26 cellular contexts compared by ENCODE assay signal in genomic region chr13:91277013-91277676, GRCh38.
"Had no signal": no experiment of that assay in that cellular context is flagged by ENCODE, and none has a peak within 500 bp of the region (broad histone marks: within the 10 kb centered on the region; RNA-seq: fewer than 3 reads in every experiment).

No MANE protein-coding gene starts in this region.

- H3K4me3 ChIP-seq: colonic mucosa, esophagus squamous epithelium, gastrocnemius medialis, heart right ventricle, left lung, lower lobe of right lung, mucosa of descending colon had no signal

- H3K27me3 ChIP-seq: colonic mucosa, esophagus squamous epithelium, gastrocnemius medialis, heart right ventricle, left lung had no signal

- DNase-seq: colonic mucosa; cortex of kidney; effector CD8-positive, alpha-beta T cell; effector memory CD8-positive, alpha-beta T cell; endodermal cell; erythroblast; esophagus squamous epithelium; foreskin fibroblast; foreskin melanocyte; gastrocnemius medialis; glutamatergic neuron; head of caudate nucleus; heart right ventricle; hippocampal formation; left cardiac atrium; left lung; left ventricle myocardium superior; lower lobe of right lung; mesenchymal stem cell; mucosa of descending colon; naive B cell had no signal

- H3K27ac ChIP-seq: colonic mucosa, epithelial cell of prostate, esophagus squamous epithelium, gastrocnemius medialis, heart right ventricle, left lung, lower lobe of right lung had no signal

- H3K4me1 ChIP-seq: colonic mucosa, esophagus squamous epithelium, gastrocnemius medialis, heart right ventricle, left lung, lower lobe of right lung had no signal

- H3K9me3 ChIP-seq: colonic mucosa, esophagus squamous epithelium, gastrocnemius medialis, lower lobe of right lung, mucosa of descending colon had no signal

- ATAC-seq: effector memory CD8-positive, alpha-beta T cell; esophagus mucosa; gastrocnemius medialis; heart right ventricle; left cardiac atrium; left lung; left ventricle myocardium superior; lower lobe of right lung; mucosa of descending colon had no signal

- FAIRE-seq: endometrium, islet of Langerhans, keratinocyte had no signal

- H3K36me3 ChIP-seq: colonic mucosa, esophagus squamous epithelium, gastrocnemius medialis, heart right ventricle, left lung, lower lobe of right lung had no signal
